In the genomic region with DNA sequence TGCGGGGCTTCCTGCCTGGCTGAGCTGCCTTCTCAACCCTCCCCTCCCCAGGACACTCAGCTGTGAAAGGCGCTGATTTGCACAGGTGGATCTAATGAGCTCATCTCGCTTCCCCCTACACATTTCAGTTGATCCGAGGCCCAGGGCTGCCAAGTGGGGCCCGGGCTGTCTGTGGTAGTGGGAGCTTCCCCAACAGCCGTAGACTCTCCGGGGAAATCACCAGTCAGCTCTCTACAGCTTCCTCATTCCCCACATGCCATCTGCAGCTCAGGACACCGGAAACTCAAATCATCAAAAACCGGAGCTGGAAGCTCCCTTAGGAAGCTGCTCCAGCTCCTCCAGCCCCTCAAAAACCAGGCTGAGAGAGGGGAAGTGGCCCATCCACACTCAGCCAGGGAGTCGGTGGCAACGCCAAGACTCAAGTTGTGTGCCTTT, we compare ENCODE assay signal across 9 cellular contexts. TPM values are rescaled to one million over a fixed set of nuclear protein-coding genes. Genes with fewer than 3 reads are reported as not detected.
DNase-seq lines count a peak whose midpoint lies in the region; ATAC-seq, FAIRE-seq and TF ChIP-seq lines count a peak whose summit lies in the region.
"Had no signal": no experiment of that assay in that cellular context is flagged by ENCODE, and none has a peak within 500 bp of the region (broad histone marks: within the 10 kb centered on the region; RNA-seq: fewer than 3 reads in every experiment).

No MANE protein-coding gene starts in this region.

- H3K18ac ChIP-seq in H1 (ENCODE audit: extremely low read depth, low read length) (peak overlapping the region; percentile 48; the same call in 1 of the 2 replicates), neuronal stem cell (ENCODE audit: low read length) (peak overlapping the region; percentile 9)

- H2AK5ac ChIP-seq in H1 (ENCODE audit: low read depth, low read length), result no peak overlapping the region
- H2AK5ac ChIP-seq in neuronal stem cell (ENCODE audit: low read depth, low read length), result no peak overlapping the region

- TF ChIP-seq RAD21 in H1 (IDR thresholded peaks at IDR 0.05 in 1 of 2, conservative IDR thresholded peaks at IDR 0.05 in 1 of 2; ENCODE audit: low read depth in 2 of 2, low read length in 2 of 2), result no peak

- no peak overlapping the region; the same call in 1 of the 2 replicates for H3K27ac ChIP-seq in H1 (ENCODE audit: low read depth, low read length)
- H3K27ac ChIP-seq in neuronal stem cell (replicated peaks; ENCODE audit: low read length), result no peak overlapping the region

- no peak overlapping the region for H3K56ac ChIP-seq in H1 (replicated peaks; ENCODE audit: insufficient read length, low read depth, low read length)

- H2BK12ac ChIP-seq in H1 (ENCODE audit: low read depth, low read length), result 0 out of 2 replicates have a peak overlapping the region, but pooled peaks have one; percentile 29
- H2BK12ac ChIP-seq in neuronal stem cell (ENCODE audit: low read length), result no peak overlapping the region

- CTCF ChIA-PET in H1 (lab: Charles Lee; ENCODE audit: partially characterized antibody), result interaction anchor here (0.9 to 2.2 kb wide), 7 partner anchors 9 to 86 kb away, joined by 3 to 7 read pairs (median 3); no protein-coding TSS in a partner anchor

- H3K27me3 ChIP-seq in H1 (replicated peaks in 1 of 4; ENCODE audit: control insufficient read depth in 3 of 4, extremely low read depth in 1 of 4, insufficient read depth in 3 of 4, low read length in 3 of 4) (no peaks in the 10 kb centered on the region), neuronal stem cell (ENCODE audit: control insufficient read depth in 3 of 3, insufficient read depth in 3 of 3, low read depth in 1 of 3, low read length in 3 of 3) (peaks cover 0 to 5% (median 0%) of the 10 kb centered on the region in 3 experiments)

- H3K9me3 ChIP-seq in H1 (ENCODE audit: insufficient read depth in 2 of 2, low read depth in 1 of 2, low read length in 1 of 2) (no peaks in the 10 kb centered on the region), neuronal stem cell (replicated peaks in 1 of 2; ENCODE audit: control insufficient read depth in 2 of 2, insufficient read depth in 1 of 2, low read depth in 1 of 2, low read length in 2 of 2) (no peaks in the 10 kb centered on the region)

- no peak overlapping the region for H4K5ac ChIP-seq in H1 (ENCODE audit: insufficient read length, low read depth, low read length)

- no peak overlapping the region for H2BK20ac ChIP-seq in H1 (ENCODE audit: low read length)

- H3K23me2 ChIP-seq in H1 (ENCODE audit: low read depth, low read length), result no peaks in the 10 kb centered on the region

- H3K14ac ChIP-seq in H1 (ENCODE audit: insufficient read length) (no peak overlapping the region), neuronal stem cell (ENCODE audit: low read length) (no peak overlapping the region)

- H3K4me2 ChIP-seq in H1 (ENCODE audit: insufficient read depth in 1 of 2, low read depth in 2 of 2, low read length in 2 of 2) (no peak overlapping the region), neuronal stem cell (ENCODE audit: insufficient read depth, low read length, poor library complexity, severe bottlenecking) (no peak overlapping the region)

- TF ChIP-seq CTCF in H1 (IDR thresholded peaks at IDR 0.05; ENCODE audit: control extremely low read depth in 1 of 3, insufficient read depth in 1 of 3, low read depth in 1 of 3, low read length in 3 of 3), result no peak

- H2BK15ac ChIP-seq in H1 (ENCODE audit: low read length) (peak overlapping the region; percentile 5; the same call in 1 of the 2 replicates), neuronal stem cell (ENCODE audit: low read length) (no peak overlapping the region)

- TF ChIP-seq EP300 in H1 (IDR thresholded peaks at IDR 0.05; ENCODE audit: borderline replicate concordance in 1 of 2, low read depth in 2 of 2, low read length in 2 of 2), result no peak

- ATAC-seq in GM18868 (IDR thresholded peaks at IDR 0.05; ENCODE audit: unreplicated experiment) (peak; percentile 91), HG03432 (IDR thresholded peaks at IDR 0.05; ENCODE audit: unreplicated experiment) (peak; percentile 77), GM18520 (IDR thresholded peaks at IDR 0.05; ENCODE audit: unreplicated experiment) (no peak)

- H2AFZ ChIP-seq in H1 (ENCODE audit: low read length) (no peak overlapping the region), neuronal stem cell (ENCODE audit: low read length) (peak overlapping the region; percentile 64)

- no peak overlapping the region for H3K4ac ChIP-seq in H1 (replicated peaks; ENCODE audit: insufficient read length, low read depth, low read length)
- H3K4ac ChIP-seq in neuronal stem cell (ENCODE audit: low read length), result no peak overlapping the region

- no peak overlapping the region for H3K4me3 ChIP-seq in H1 (ENCODE audit: extremely low read depth in 1 of 4, insufficient read depth in 2 of 4, low read depth in 3 of 4, low read length in 4 of 4)
- H3K4me3 ChIP-seq in neuronal stem cell (ENCODE audit: low read length in 2 of 2), result no peak overlapping the region

- H4K20me1 ChIP-seq in H1 (replicated peaks in 1 of 2; ENCODE audit: control insufficient read depth in 1 of 2, insufficient read depth in 2 of 2, low read length in 2 of 2), result no peaks in the 10 kb centered on the region

- H2BK5ac ChIP-seq in H1 (ENCODE audit: low read depth, low read length), result no peak overlapping the region
- no peak overlapping the region for H2BK5ac ChIP-seq in neuronal stem cell (ENCODE audit: low read length)

- no peak overlapping the region for H2BK120ac ChIP-seq in H1 (replicated peaks; ENCODE audit: low read depth, low read length)
- no peak overlapping the region for H2BK120ac ChIP-seq in neuronal stem cell (ENCODE audit: low read depth, low read length)

- no peak for TF ChIP-seq POLR2A in H1 (IDR thresholded peaks at IDR 0.05; ENCODE audit: control extremely low read depth in 1 of 2, low read depth in 2 of 2, low read length in 2 of 2)

- POLR2A ChIA-PET in H1 (lab: Charles Lee; ENCODE audit: partially characterized antibody), result interaction anchor here (2.0 kb wide), 1 partner anchor 13 kb away, joined by 5 read pairs; no protein-coding TSS in a partner anchor

- H4K8ac ChIP-seq in H1 (ENCODE audit: extremely low read depth, insufficient read depth, low read length) (peak overlapping the region; percentile 6; the same call in 1 of the 2 replicates), neuronal stem cell (ENCODE audit: low read depth, low read length) (no peak overlapping the region)

- H4K91ac ChIP-seq in H1 (replicated peaks; ENCODE audit: insufficient read length, low read length), result no peak overlapping the region
- H4K91ac ChIP-seq in neuronal stem cell (ENCODE audit: low read depth, low read length, poor library complexity), result no peak overlapping the region

- H3K36me3 ChIP-seq in H1 (ENCODE audit: control insufficient read depth in 2 of 4, insufficient read depth in 4 of 4, low read length in 3 of 4) (no peaks in the 10 kb centered on the region), neuronal stem cell (replicated peaks in 1 of 2; ENCODE audit: control insufficient read depth in 2 of 2, insufficient read depth in 2 of 2, low read length in 2 of 2) (no peaks in the 10 kb centered on the region)

- no peak for FAIRE-seq in H1 (lab: Jason Lieb, UNC)
- FAIRE-seq: TTC549 had no signal

- 93% methylated on average over 11 of the region's 11 CpGs; no CpG with 5 or more reads in 1 of the 2 experiments for WGBS in H1 (ENCODE audit: extremely low coverage in 1 of 2, insufficient coverage in 1 of 2, insufficient read length in 1 of 2, insufficient replicate concordance in 2 of 2, low coverage in 1 of 2, low lambda C conversion rate in 2 of 2, missing lambda C conversion rate in 1 of 2), 2 experiments
- no CpG with 5 or more reads among the region's 11 CpGs for WGBS in neuronal stem cell (ENCODE audit: extremely low coverage in 2 of 2, insufficient read length in 2 of 2, insufficient replicate concordance in 1 of 2), 2 donors

- H3K9ac ChIP-seq in H1 (replicated peaks in 1 of 4; ENCODE audit: extremely low read depth in 1 of 4, low read depth in 3 of 4, low read length in 3 of 4), result no peak overlapping the region
- H3K9ac ChIP-seq in neuronal stem cell (ENCODE audit: low read depth, low read length, poor library complexity), result no peak overlapping the region

- H3K23ac ChIP-seq in H1 (ENCODE audit: insufficient read length) (no peak overlapping the region), neuronal stem cell (ENCODE audit: low read depth, low read length, poor library complexity) (no peak overlapping the region)

- H3K4me1 ChIP-seq in H1 (replicated peaks in 1 of 4; ENCODE audit: control insufficient read depth in 3 of 4, insufficient read depth in 4 of 4, low read length in 3 of 4), result peaks cover 0 to 5% (median 1%) of the 10 kb centered on the region in 4 experiments; a peak in 5 of 7 replicates
- peaks cover 8 to 9% of the 10 kb centered on the region in 2 donors for H3K4me1 ChIP-seq in neuronal stem cell (ENCODE audit: control insufficient read depth in 2 of 2, insufficient read depth in 1 of 2, low read depth in 1 of 2, low read length in 2 of 2)

- no peak for DNase-seq in H1 (ENCODE audit: low read depth in 1 of 2, low spot score in 2 of 2)
- no peak for DNase-seq in neuronal stem cell (ENCODE audit: low spot score)
- DNase-seq in AG08396 (ENCODE audit: low spot score), result no peak
- DNase-seq in HCEC 1CT, result no peak
- DNase-seq in NAMALWA (ENCODE audit: low spot score), result no peak

- H3K79me2 ChIP-seq in H1 (ENCODE audit: control insufficient read depth in 1 of 2, insufficient read depth in 2 of 2, low read length in 2 of 2), result no peaks in the 10 kb centered on the region

- H3K79me1 ChIP-seq in H1 (ENCODE audit: low read depth, low read length) (no peaks in the 10 kb centered on the region), neuronal stem cell (ENCODE audit: low read depth, low read length) (no peaks in the 10 kb centered on the region)

TF ChIP-seq in H1, 55 proteins besides CTCF, POLR2A, EP300 and RAD21 (continues in another document):
- TF ChIP-seq POU5F1 (IDR thresholded peaks at IDR 0.05; ENCODE audit: low read depth, low read length) (no peak), KDM4A (IDR thresholded peaks at IDR 0.05; ENCODE audit: low read depth, low read length, severe bottlenecking) (no peak), YY1 (IDR thresholded peaks at IDR 0.05; ENCODE audit: low read depth, low read length) (no peak), RNF2 (IDR thresholded peaks at IDR 0.05; ENCODE audit: borderline replicate concordance, low read depth, low read length, missing control alignments, poor library complexity, severe bottlenecking) (no peak), TBP (IDR thresholded peaks at IDR 0.05; ENCODE audit: low read depth, low read length) (no peak)

RNA-seq across cellular contexts. Expression of a gene that starts 56.2 kb away (rescaled TPM):
- total RNA-seq in H1 (2021; fragmentation: NEBNext Ultra II Directional; extraction: Animal tissue kit (Norgen Biotek cat#: 25700)), result 30.9 and 36.9 TPM in 2 replicates
- polyA plus RNA-seq in H1 (2011; rRNA removed), result 15.8 and 21.9 TPM in 2 replicates
- polyA plus RNA-seq in H1 (2011; cell fraction: cytosol; rRNA removed), result 33.6 TPM
- polyA plus RNA-seq in H1 (2011; cell fraction: nucleus; rRNA removed), result 10.5 TPM
- 35.0 to 46.1 TPM (median 40.6 TPM) in 4 replicates for polyA plus RNA-seq in H1 (2012, experiment 1 of 2)
- polyA plus RNA-seq in H1 (2012, experiment 2 of 2), result 19.5 TPM
- polyA plus RNA-seq in H1 (2013, experiment 1 of 2), result 40.4 TPM
- polyA plus RNA-seq in H1 (2013, experiment 2 of 2), result 42.1 TPM
- 1.7 and 3.7 TPM in 2 replicates for polyA minus RNA-seq in H1 (2011; rRNA and poly(A)+ RNA removed)
- 7.4 TPM for polyA minus RNA-seq in H1 (2011; cell fraction: cytosol; rRNA and poly(A)+ RNA removed)
- polyA minus RNA-seq in H1 (2011; cell fraction: nucleus; rRNA and poly(A)+ RNA removed), result 11.1 TPM
- 56.0 TPM for polyA plus RNA-seq in neuronal stem cell (2013, experiment 1 of 2)
- 57.7 TPM for polyA plus RNA-seq in neuronal stem cell (2013, experiment 2 of 2)
